ENCODE assay signal across 8 cellular contexts in genomic region chr17:27577124-27577761, GRCh38. TPM values are rescaled to one million over a fixed set of nuclear protein-coding genes. Genes with fewer than 3 reads are reported as not detected.
DNase-seq lines count a peak whose midpoint lies in the region; ATAC-seq and TF ChIP-seq lines count a peak whose summit lies in the region.

No MANE protein-coding gene starts in this region.

- no TSS peak for BruUV-seq in MCF 10A (replicated peaks; lab: Mats Ljungman, UMichigan)

- no peak overlapping the region for H3K27ac Mint-ChIP-seq in MCF 10A (ENCODE audit: low read depth, unreplicated experiment)

- 62 to 67% methylated on average over 18 to 19 of the region's 20 CpGs for WGBS in tibial nerve, 2 donors

- peaks cover 7% of the 10 kb centered on the region for H3K36me3 Mint-ChIP-seq in MCF 10A (ENCODE audit: insufficient read depth, unreplicated experiment)

- H3K9me3 Mint-ChIP-seq in MCF 10A (ENCODE audit: unreplicated experiment): no peaks in the 10 kb centered on the region

- H3K4me1 ChIP-seq in left lung: peaks cover 15 to 31% of the 10 kb centered on the region in 2 donors
- peaks cover 0 to 47% (median 19%) of the 10 kb centered on the region in 4 donors for H3K4me1 ChIP-seq in tibial nerve

- no peaks in the 10 kb centered on the region for H3K9me3 ChIP-seq in left lung
- H3K9me3 ChIP-seq in tibial nerve: no peaks in the 10 kb centered on the region

- TF ChIP-seq CTCF in MCF 10A (IDR thresholded peaks at IDR 0.05; ENCODE audit: unreplicated experiment) (no peak), left lung (IDR thresholded peaks at IDR 0.05) (no peak), tibial nerve (IDR thresholded peaks at IDR 0.05) (no peak)

- no peak for TF ChIP-seq POLR2A in tibial nerve (IDR thresholded peaks at IDR 0.05)

- no peaks in the 10 kb centered on the region for H3K27me3 ChIP-seq in left lung
- no peaks in the 10 kb centered on the region for H3K27me3 ChIP-seq in tibial nerve

- POLR2A ChIA-PET in MCF 10A (lab: Yijun Ruan, JAX): no interaction called here

- H3K36me3 ChIP-seq in left lung (peaks cover 0 to 5% of the 10 kb centered on the region in 2 donors), tibial nerve (no peaks in the 10 kb centered on the region)

- no peak for TF ChIP-seq EP300 in tibial nerve (IDR thresholded peaks at IDR 0.05)

- H3K27me3 Mint-ChIP-seq in MCF 10A (ENCODE audit: insufficient read depth, unreplicated experiment): no peaks in the 10 kb centered on the region

- peaks cover 44% of the 10 kb centered on the region for H3K4me1 Mint-ChIP-seq in MCF 10A (ENCODE audit: insufficient read depth, unreplicated experiment)

- no peak overlapping the region for H3K4me3 ChIP-seq in left lung
- no peak overlapping the region for H3K4me3 ChIP-seq in tibial nerve

- DNase-seq in NCI-H82 (lab: John Stamatoyannopoulos, UW): peak; percentile 28
- DNase-seq in NCI-H82 treated with DMSO at 0.1 percent for 48 hours (lab: John Stamatoyannopoulos, UW; ENCODE audit: unreplicated experiment): no peak
- peak; percentile 49 for DNase-seq in MCF 10A (ENCODE audit: unreplicated experiment)
- DNase-seq in left lung: no peak
- DNase-seq in tibial nerve (ENCODE audit: low spot score in 2 of 2): no peak
- DNase-seq in dermis blood vessel endothelial cell: no peak

- H3K27ac ChIP-seq in left lung (peak overlapping the region; percentile 39 to 68), tibial nerve (peak overlapping the region; percentile 60 to 85 (median 68))

- no peak overlapping the region for H3K4me3 Mint-ChIP-seq in MCF 10A (ENCODE audit: unreplicated experiment)

- ATAC-seq in left lung (peak; percentile 48), GM19397 (IDR thresholded peaks at IDR 0.05; ENCODE audit: unreplicated experiment) (no peak), HG03432 (IDR thresholded peaks at IDR 0.05; ENCODE audit: unreplicated experiment) (no peak)

- CTCF ChIA-PET in MCF 10A (lab: Yijun Ruan, JAX): interaction anchor here (0.5 to 2.9 kb wide), 8 partner anchors 9 to 340 kb away, joined by 3 to 17 read pairs (median 4); no protein-coding TSS in a partner anchor

- intact Hi-C loops in MCF 10A (cut with micrococcal nuclease): no loop called here
- intact Hi-C loops in left lung (cut with DNase I): no loop called here

RNA-seq across cellular contexts. Expression of gene LGALS9, which starts 53.7 kb away (rescaled TPM):
- total RNA-seq in MCF 10A (2022): 0.44 and 0.54 TPM in 2 replicates
- total RNA-seq in left lung: 100 to 1,000 TPM in 1 of 2 donors, 10 to 100 TPM in 1; 83.3 to 149 TPM
- 10 to 100 TPM; 11.9 to 73.5 (median 20.7) TPM for total RNA-seq in tibial nerve
- total RNA-seq in dermis blood vessel endothelial cell: 41.5 and 47.3 TPM in 2 replicates

Comparison
In these comparisons a context has a peak if more than half of its experiments do, and no peak if none do; other contexts are left out.
1. DNase-seq: peak in NCI-H82 (single experiment) and MCF 10A (single experiment); none in NCI-H82 treated with DMSO at 0.1 percent for 48 hours (single experiment), left lung (0 of 2), tibial nerve (0 of 2) and dermis blood vessel endothelial cell (single experiment).